Comparison of ENCODE assay signal across 24 cellular contexts in genomic region chr1:12100071-12100470, GRCh38. TPM values are rescaled to one million over a fixed set of nuclear protein-coding genes. Genes with fewer than 3 reads are reported as not detected.
"Had no signal": no experiment of that assay in that cellular context is flagged by ENCODE, and none has a peak within 500 bp of the region (broad histone marks: within the 10 kb centered on the region; RNA-seq: fewer than 3 reads in every experiment).

No MANE protein-coding gene starts in this region.

- FAIRE-seq: kidney had no signal

- H3K4me1 ChIP-seq: gastrocnemius medialis, left lung, psoas muscle, sigmoid colon, suprapubic skin, transverse colon, upper lobe of right lung, uterus had no signal

- H3K27ac ChIP-seq: epithelial cell of prostate, gastrocnemius medialis, left lung, psoas muscle, sigmoid colon, suprapubic skin, transverse colon, upper lobe of right lung, uterus had no signal

- H3K9me3 Mint-ChIP-seq: effector memory CD8-positive, alpha-beta T cell had no signal

- H3K27me3 Mint-ChIP-seq: effector memory CD8-positive, alpha-beta T cell; naive thymus-derived CD8-positive, alpha-beta T cell; stimulated activated naive B cell treated with anti-CD40 and anti-IgM and Interleukin-4, amounts not matched to agents 10 μg/mL and 1 μg/mL and 100 μg/mL, for 72 hours; stimulated activated naive CD8-positive, alpha-beta T cell treated with anti-CD3 and anti-CD28 coated beads, Interleukin-15, Interleukin-2, amounts not matched to agents 100 ng/mL and 50 ng/mL, for 24 hours had no signal

- H3K4me3 Mint-ChIP-seq: effector memory CD8-positive, alpha-beta T cell; naive thymus-derived CD8-positive, alpha-beta T cell; nephron progenitor cell; stimulated activated naive B cell treated with anti-CD40 and anti-IgM and Interleukin-4, amounts not matched to agents 10 μg/mL and 1 μg/mL and 100 μg/mL, for 72 hours; stimulated activated naive CD8-positive, alpha-beta T cell treated with anti-CD3 and anti-CD28 coated beads, Interleukin-15, Interleukin-2, amounts not matched to agents 100 ng/mL and 50 ng/mL, for 24 hours had no signal

- H3K27ac Mint-ChIP-seq: effector memory CD8-positive, alpha-beta T cell; nephron progenitor cell; stimulated activated naive B cell treated with anti-CD40 and anti-IgM and Interleukin-4, amounts not matched to agents 10 μg/mL and 1 μg/mL and 100 μg/mL, for 72 hours; stimulated activated naive CD8-positive, alpha-beta T cell treated with anti-CD3 and anti-CD28 coated beads, Interleukin-15, Interleukin-2, amounts not matched to agents 100 ng/mL and 50 ng/mL, for 24 hours had no signal

- H3K4me3 ChIP-seq: gastrocnemius medialis, left lung, psoas muscle, sigmoid colon, suprapubic skin, transverse colon, upper lobe of right lung, uterus had no signal

- H3K36me3 ChIP-seq: gastrocnemius medialis, left lung, sigmoid colon, suprapubic skin, transverse colon, upper lobe of right lung, uterus had no signal

- DNase-seq: cortex of kidney; effector memory CD8-positive, alpha-beta T cell; foreskin fibroblast; gastrocnemius medialis; kidney; left lung; naive thymus-derived CD8-positive, alpha-beta T cell; nephron progenitor cell; nucleus accumbens; psoas muscle; right cardiac atrium; sigmoid colon; stimulated activated CD4-positive, alpha-beta T cell treated with anti-CD3 and anti-CD28 coated beads, Interleukin-4, amount 100 ng/mL, for 4 hours; stimulated activated naive B cell treated with anti-CD40 and anti-IgM and Interleukin-4, amounts not matched to agents 10 μg/mL and 1 μg/mL and 100 μg/mL, for 72 hours; transverse colon; upper lobe of right lung; uterus had no signal

- H3K27me3 ChIP-seq: left lung, upper lobe of right lung, uterus had no signal

- H3K9me3 ChIP-seq: gastrocnemius medialis, sigmoid colon, suprapubic skin, transverse colon, upper lobe of right lung, uterus had no signal

RNA-seq across cellular contexts. Expression of gene TNFRSF8, which starts 37.0 kb away (rescaled TPM):
- total RNA-seq: dermis microvascular lymphatic vessel endothelial cell; lung microvascular endothelial cell; naive thymus-derived CD8-positive, alpha-beta T cell; osteocyte; renal cortical epithelial cell had no signal
- polyA plus RNA-seq: naive thymus-derived CD8-positive, alpha-beta T cell had no signal
